1 cellular context compared by ENCODE assay signal in the genomic region with DNA sequence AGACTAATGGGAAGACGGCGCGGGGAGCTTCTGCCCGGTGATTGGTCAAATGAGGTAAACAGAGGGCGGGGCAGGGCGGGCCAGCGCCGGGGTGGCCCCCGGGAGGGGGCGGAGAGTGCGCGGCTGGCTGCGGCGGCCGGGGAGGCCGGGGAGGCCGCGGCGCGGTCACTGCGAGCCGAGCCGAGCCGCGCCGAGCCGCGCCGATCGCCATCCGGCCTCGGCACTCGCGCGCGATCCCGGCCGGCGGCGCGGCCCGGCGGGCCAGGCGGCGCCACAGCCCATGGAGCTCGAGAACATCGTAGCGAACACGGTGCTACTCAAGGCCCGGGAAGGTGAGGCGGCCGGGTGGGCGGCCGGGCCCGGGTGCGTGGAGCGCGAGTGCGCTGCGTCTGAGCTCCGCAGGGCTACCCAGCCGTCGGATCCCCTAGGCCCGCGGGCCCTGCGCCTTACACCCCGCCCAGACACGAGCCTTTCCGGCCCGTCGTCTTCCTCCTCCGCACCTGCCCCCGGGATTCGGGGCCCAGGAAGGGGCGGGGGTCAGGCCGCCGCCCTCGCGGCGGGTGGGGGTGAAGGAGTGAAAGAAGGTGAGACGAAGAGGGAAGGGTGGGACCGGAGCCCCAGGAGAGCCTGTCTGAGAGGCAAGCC.
TF ChIP-seq lines count a peak whose summit lies in the region.

A gene (plus strand): TSS at position 111 of the 645 bp plus-strand sequence. CDS start 170 bp downstream, at position 281.

TF ChIP-seq in K562, 482 proteins besides CTCF, POLR2A, EP300 and RAD21 (continued from another document and continues in another):
- TF ChIP-seq, protein P1, sequence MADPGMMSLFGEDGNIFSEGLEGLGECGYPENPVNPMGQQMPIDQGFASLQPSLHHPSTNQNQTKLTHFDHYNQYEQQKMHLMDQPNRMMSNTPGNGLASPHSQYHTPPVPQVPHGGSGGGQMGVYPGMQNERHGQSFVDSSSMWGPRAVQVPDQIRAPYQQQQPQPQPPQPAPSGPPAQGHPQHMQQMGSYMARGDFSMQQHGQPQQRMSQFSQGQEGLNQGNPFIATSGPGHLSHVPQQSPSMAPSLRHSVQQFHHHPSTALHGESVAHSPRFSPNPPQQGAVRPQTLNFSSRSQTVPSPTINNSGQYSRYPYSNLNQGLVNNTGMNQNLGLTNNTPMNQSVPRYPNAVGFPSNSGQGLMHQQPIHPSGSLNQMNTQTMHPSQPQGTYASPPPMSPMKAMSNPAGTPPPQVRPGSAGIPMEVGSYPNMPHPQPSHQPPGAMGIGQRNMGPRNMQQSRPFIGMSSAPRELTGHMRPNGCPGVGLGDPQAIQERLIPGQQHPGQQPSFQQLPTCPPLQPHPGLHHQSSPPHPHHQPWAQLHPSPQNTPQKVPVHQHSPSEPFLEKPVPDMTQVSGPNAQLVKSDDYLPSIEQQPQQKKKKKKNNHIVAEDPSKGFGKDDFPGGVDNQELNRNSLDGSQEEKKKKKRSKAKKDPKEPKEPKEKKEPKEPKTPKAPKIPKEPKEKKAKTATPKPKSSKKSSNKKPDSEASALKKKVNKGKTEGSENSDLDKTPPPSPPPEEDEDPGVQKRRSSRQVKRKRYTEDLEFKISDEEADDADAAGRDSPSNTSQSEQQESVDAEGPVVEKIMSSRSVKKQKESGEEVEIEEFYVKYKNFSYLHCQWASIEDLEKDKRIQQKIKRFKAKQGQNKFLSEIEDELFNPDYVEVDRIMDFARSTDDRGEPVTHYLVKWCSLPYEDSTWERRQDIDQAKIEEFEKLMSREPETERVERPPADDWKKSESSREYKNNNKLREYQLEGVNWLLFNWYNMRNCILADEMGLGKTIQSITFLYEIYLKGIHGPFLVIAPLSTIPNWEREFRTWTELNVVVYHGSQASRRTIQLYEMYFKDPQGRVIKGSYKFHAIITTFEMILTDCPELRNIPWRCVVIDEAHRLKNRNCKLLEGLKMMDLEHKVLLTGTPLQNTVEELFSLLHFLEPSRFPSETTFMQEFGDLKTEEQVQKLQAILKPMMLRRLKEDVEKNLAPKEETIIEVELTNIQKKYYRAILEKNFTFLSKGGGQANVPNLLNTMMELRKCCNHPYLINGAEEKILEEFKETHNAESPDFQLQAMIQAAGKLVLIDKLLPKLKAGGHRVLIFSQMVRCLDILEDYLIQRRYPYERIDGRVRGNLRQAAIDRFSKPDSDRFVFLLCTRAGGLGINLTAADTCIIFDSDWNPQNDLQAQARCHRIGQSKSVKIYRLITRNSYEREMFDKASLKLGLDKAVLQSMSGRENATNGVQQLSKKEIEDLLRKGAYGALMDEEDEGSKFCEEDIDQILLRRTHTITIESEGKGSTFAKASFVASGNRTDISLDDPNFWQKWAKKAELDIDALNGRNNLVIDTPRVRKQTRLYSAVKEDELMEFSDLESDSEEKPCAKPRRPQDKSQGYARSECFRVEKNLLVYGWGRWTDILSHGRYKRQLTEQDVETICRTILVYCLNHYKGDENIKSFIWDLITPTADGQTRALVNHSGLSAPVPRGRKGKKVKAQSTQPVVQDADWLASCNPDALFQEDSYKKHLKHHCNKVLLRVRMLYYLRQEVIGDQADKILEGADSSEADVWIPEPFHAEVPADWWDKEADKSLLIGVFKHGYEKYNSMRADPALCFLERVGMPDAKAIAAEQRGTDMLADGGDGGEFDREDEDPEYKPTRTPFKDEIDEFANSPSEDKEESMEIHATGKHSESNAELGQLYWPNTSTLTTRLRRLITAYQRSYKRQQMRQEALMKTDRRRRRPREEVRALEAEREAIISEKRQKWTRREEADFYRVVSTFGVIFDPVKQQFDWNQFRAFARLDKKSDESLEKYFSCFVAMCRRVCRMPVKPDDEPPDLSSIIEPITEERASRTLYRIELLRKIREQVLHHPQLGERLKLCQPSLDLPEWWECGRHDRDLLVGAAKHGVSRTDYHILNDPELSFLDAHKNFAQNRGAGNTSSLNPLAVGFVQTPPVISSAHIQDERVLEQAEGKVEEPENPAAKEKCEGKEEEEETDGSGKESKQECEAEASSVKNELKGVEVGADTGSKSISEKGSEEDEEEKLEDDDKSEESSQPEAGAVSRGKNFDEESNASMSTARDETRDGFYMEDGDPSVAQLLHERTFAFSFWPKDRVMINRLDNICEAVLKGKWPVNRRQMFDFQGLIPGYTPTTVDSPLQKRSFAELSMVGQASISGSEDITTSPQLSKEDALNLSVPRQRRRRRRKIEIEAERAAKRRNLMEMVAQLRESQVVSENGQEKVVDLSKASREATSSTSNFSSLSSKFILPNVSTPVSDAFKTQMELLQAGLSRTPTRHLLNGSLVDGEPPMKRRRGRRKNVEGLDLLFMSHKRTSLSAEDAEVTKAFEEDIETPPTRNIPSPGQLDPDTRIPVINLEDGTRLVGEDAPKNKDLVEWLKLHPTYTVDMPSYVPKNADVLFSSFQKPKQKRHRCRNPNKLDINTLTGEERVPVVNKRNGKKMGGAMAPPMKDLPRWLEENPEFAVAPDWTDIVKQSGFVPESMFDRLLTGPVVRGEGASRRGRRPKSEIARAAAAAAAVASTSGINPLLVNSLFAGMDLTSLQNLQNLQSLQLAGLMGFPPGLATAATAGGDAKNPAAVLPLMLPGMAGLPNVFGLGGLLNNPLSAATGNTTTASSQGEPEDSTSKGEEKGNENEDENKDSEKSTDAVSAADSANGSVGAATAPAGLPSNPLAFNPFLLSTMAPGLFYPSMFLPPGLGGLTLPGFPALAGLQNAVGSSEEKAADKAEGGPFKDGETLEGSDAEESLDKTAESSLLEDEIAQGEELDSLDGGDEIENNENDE (IDR thresholded peaks at IDR 0.05; ENCODE audit: low read depth, low read length) = no peak
- TF ChIP-seq MTF1 (CRISPR knock-in tag; IDR thresholded peaks at IDR 0.05; ENCODE audit: borderline replicate concordance) = no peak
- no peak for TF ChIP-seq U2AF2 (optimal IDR thresholded peaks at IDR 0.05; ENCODE audit: low read depth, low read length)
- peak; percentile 82; the same call in 1 of the 2 replicates for TF ChIP-seq ERF (CRISPR knock-in tag; IDR thresholded peaks at IDR 0.05)
- TF ChIP-seq MAFF (IDR thresholded peaks at IDR 0.05; ENCODE audit: low read length) = no peak
- no peak for TF ChIP-seq FOXA1 (IDR thresholded peaks at IDR 0.05; ENCODE audit: borderline replicate concordance)
- no peak for TF ChIP-seq ESRRA (IDR thresholded peaks at IDR 0.05; ENCODE audit: borderline replicate concordance, low read depth)
- TF ChIP-seq SRSF7 (optimal IDR thresholded peaks at IDR 0.05; ENCODE audit: low read depth, low read length) = no peak
- TF ChIP-seq ZNF57 (CRISPR knock-in tag; IDR thresholded peaks at IDR 0.05) = no peak
- TF ChIP-seq PHF8 (IDR thresholded peaks at IDR 0.05; ENCODE audit: borderline replicate concordance, low read length) = peak; percentile 55; the same call in 1 of the 2 replicates
- no peak for TF ChIP-seq SREBF1 (IDR thresholded peaks at IDR 0.05; ENCODE audit: borderline replicate concordance, low read depth, low read length)
- TF ChIP-seq ZNF445 (CRISPR knock-in tag; IDR thresholded peaks at IDR 0.05; ENCODE audit: low read depth) = no peak
- TF ChIP-seq, protein P2, sequence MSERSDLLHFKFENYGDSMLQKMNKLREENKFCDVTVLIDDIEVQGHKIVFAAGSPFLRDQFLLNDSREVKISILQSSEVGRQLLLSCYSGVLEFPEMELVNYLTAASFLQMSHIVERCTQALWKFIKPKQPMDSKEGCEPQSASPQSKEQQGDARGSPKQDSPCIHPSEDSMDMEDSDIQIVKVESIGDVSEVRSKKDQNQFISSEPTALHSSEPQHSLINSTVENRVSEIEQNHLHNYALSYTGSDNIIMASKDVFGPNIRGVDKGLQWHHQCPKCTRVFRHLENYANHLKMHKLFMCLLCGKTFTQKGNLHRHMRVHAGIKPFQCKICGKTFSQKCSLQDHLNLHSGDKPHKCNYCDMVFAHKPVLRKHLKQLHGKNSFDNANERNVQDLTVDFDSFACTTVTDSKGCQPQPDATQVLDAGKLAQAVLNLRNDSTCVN (CRISPR knock-in tag; IDR thresholded peaks at IDR 0.05) = no peak
- TF ChIP-seq, protein P3, sequence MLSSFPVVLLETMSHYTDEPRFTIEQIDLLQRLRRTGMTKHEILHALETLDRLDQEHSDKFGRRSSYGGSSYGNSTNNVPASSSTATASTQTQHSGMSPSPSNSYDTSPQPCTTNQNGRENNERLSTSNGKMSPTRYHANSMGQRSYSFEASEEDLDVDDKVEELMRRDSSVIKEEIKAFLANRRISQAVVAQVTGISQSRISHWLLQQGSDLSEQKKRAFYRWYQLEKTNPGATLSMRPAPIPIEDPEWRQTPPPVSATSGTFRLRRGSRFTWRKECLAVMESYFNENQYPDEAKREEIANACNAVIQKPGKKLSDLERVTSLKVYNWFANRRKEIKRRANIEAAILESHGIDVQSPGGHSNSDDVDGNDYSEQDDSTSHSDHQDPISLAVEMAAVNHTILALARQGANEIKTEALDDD (IDR thresholded peaks at IDR 0.05) = no peak
- TF ChIP-seq ZNF282 (CRISPR knock-in tag; IDR thresholded peaks at IDR 0.05) = no peak
- TF ChIP-seq ZNF561 (CRISPR knock-in tag; conservative IDR thresholded peaks at IDR 0.05) = no peak
- no peak for TF ChIP-seq E2F3 (CRISPR knock-in tag; IDR thresholded peaks at IDR 0.05)
- TF ChIP-seq, protein P4, sequence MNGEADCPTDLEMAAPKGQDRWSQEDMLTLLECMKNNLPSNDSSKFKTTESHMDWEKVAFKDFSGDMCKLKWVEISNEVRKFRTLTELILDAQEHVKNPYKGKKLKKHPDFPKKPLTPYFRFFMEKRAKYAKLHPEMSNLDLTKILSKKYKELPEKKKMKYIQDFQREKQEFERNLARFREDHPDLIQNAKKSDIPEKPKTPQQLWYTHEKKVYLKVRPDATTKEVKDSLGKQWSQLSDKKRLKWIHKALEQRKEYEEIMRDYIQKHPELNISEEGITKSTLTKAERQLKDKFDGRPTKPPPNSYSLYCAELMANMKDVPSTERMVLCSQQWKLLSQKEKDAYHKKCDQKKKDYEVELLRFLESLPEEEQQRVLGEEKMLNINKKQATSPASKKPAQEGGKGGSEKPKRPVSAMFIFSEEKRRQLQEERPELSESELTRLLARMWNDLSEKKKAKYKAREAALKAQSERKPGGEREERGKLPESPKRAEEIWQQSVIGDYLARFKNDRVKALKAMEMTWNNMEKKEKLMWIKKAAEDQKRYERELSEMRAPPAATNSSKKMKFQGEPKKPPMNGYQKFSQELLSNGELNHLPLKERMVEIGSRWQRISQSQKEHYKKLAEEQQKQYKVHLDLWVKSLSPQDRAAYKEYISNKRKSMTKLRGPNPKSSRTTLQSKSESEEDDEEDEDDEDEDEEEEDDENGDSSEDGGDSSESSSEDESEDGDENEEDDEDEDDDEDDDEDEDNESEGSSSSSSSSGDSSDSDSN (IDR thresholded peaks at IDR 0.05; ENCODE audit: borderline replicate concordance in 1 of 2, low read depth in 2 of 2, low read length in 2 of 2) = peak; percentile 63 to 73; a peak in 3 of 4 replicates
- no peak for TF ChIP-seq ZC3H4 (CRISPR knock-in tag; IDR thresholded peaks at IDR 0.05; ENCODE audit: borderline replicate concordance)
- TF ChIP-seq FIP1L1 (IDR thresholded peaks at IDR 0.05; ENCODE audit: low read depth, low read length, poor library complexity, severe bottlenecking) = peak; percentile 46
- peak; percentile 82 for TF ChIP-seq RB1 (IDR thresholded peaks at IDR 0.05; ENCODE audit: low read depth)
- TF ChIP-seq, protein P5, sequence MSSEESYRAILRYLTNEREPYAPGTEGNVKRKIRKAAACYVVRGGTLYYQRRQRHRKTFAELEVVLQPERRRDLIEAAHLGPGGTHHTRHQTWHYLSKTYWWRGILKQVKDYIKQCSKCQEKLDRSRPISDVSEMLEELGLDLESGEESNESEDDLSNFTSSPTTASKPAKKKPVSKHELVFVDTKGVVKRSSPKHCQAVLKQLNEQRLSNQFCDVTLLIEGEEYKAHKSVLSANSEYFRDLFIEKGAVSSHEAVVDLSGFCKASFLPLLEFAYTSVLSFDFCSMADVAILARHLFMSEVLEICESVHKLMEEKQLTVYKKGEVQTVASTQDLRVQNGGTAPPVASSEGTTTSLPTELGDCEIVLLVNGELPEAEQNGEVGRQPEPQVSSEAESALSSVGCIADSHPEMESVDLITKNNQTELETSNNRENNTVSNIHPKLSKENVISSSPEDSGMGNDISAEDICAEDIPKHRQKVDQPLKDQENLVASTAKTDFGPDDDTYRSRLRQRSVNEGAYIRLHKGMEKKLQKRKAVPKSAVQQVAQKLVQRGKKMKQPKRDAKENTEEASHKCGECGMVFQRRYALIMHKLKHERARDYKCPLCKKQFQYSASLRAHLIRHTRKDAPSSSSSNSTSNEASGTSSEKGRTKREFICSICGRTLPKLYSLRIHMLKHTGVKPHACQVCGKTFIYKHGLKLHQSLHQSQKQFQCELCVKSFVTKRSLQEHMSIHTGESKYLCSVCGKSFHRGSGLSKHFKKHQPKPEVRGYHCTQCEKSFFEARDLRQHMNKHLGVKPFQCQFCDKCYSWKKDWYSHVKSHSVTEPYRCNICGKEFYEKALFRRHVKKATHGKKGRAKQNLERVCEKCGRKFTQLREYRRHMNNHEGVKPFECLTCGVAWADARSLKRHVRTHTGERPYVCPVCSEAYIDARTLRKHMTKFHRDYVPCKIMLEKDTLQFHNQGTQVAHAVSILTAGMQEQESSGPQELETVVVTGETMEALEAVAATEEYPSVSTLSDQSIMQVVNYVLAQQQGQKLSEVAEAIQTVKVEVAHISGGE (CRISPR knock-in tag; IDR thresholded peaks at IDR 0.05) = peak in 1 of 3 experiments; percentile 67; a peak in 2 of 6 replicates
- TF ChIP-seq, protein P6, sequence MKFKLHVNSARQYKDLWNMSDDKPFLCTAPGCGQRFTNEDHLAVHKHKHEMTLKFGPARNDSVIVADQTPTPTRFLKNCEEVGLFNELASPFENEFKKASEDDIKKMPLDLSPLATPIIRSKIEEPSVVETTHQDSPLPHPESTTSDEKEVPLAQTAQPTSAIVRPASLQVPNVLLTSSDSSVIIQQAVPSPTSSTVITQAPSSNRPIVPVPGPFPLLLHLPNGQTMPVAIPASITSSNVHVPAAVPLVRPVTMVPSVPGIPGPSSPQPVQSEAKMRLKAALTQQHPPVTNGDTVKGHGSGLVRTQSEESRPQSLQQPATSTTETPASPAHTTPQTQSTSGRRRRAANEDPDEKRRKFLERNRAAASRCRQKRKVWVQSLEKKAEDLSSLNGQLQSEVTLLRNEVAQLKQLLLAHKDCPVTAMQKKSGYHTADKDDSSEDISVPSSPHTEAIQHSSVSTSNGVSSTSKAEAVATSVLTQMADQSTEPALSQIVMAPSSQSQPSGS (CRISPR knock-in tag; IDR thresholded peaks at IDR 0.05) = no peak
- no peak for TF ChIP-seq SP1 (CRISPR knock-in tag; IDR thresholded peaks at IDR 0.05)
- TF ChIP-seq ZNF224 (CRISPR knock-in tag; IDR thresholded peaks at IDR 0.05) = 0 out of 2 replicates have a peak, but pooled peaks have one; percentile 48
- TF ChIP-seq, protein P7, sequence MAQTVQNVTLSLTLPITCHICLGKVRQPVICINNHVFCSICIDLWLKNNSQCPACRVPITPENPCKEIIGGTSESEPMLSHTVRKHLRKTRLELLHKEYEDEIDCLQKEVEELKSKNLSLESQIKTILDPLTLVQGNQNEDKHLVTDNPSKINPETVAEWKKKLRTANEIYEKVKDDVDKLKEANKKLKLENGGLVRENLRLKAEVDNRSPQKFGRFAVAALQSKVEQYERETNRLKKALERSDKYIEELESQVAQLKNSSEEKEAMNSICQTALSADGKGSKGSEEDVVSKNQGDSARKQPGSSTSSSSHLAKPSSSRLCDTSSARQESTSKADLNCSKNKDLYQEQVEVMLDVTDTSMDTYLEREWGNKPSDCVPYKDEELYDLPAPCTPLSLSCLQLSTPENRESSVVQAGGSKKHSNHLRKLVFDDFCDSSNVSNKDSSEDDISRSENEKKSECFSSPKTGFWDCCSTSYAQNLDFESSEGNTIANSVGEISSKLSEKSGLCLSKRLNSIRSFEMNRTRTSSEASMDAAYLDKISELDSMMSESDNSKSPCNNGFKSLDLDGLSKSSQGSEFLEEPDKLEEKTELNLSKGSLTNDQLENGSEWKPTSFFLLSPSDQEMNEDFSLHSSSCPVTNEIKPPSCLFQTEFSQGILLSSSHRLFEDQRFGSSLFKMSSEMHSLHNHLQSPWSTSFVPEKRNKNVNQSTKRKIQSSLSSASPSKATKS (CRISPR knock-in tag; IDR thresholded peaks at IDR 0.05) = no peak
- no peak for TF ChIP-seq ZBTB17 (CRISPR knock-in tag; IDR thresholded peaks at IDR 0.05)
- TF ChIP-seq TFAM (CRISPR knock-in tag; conservative IDR thresholded peaks at IDR 0.05) = no peak
